Comparison of ENCODE assay signal across 26 cellular contexts in the genomic region with DNA sequence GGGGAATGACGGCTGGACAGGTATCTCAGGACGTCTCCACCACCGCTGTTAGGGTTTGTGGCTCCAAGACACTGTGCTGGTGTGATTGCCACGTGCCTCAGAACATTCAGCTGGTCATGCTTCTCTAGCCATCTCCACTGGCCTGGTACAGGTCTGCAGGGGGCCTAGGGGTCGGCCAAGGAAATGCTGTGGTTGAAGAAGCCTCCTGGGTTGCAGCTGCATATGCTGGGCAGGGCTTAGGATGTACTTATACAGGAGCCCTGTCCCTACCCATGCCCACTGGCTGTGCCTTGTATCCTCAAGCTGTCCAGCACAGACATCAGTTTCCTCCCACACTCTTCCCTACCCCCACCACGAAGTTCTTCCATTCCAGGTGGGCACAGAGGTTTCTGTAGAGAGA.
"Had no signal": no experiment of that assay in that cellular context is flagged by ENCODE, and none has a peak within 500 bp of the region (broad histone marks: within the 10 kb centered on the region; RNA-seq: fewer than 3 reads in every experiment).

No MANE protein-coding gene starts in this region.

- H3K4me3 ChIP-seq: SJSA1, SK-N-MC had no signal

- FAIRE-seq: HTR-8/SVneo, RCC 7860 had no signal

- H3K4me1 Mint-ChIP-seq: T-cell had no signal

- H3K36me3 Mint-ChIP-seq: T-cell had no signal

- ATAC-seq: T-cell had no signal

- H3K36me3 ChIP-seq: SJSA1 had no signal

- H3K27me3 ChIP-seq: SJSA1 had no signal

- H3K27ac ChIP-seq: HL-60, SJSA1, SK-N-MC had no signal

- H3K4me1 ChIP-seq: SJSA1 had no signal

- H3K4me3 Mint-ChIP-seq: T-cell; T-helper 1 cell treated with Interleukin-12 subunit alpha and Interleukin-12 subunit beta and Interleukin-4 antibody, amounts not matched to agents 30 μg/mL and 1 μg/mL, for 36 hours had no signal

- H3K27ac Mint-ChIP-seq: T-cell; T-helper 1 cell treated with Interleukin-12 subunit alpha and Interleukin-12 subunit beta and Interleukin-4 antibody, amounts not matched to agents 30 μg/mL and 1 μg/mL, for 36 hours had no signal

- DNase-seq: Karpas-422, KG1, MM.1S, NCI-H1092 treated with DMSO at 0.1 percent for 48 hours, NCI-H1436, NCI-H187, NCI-H2029, NCI-H2081 treated with DMSO at 0.1 percent for 48 hours, NCI-H2171, NCI-H226, NCI-H446, NCI-H510A, NCI-H524 treated with DMSO at 0.1 percent for 48 hours, NCI-H69, NCI-H774, Right ventricle myocardium superior, RPMI8226, SIG-M5, SW 1271, T-cell had no signal
